In the genomic region with DNA sequence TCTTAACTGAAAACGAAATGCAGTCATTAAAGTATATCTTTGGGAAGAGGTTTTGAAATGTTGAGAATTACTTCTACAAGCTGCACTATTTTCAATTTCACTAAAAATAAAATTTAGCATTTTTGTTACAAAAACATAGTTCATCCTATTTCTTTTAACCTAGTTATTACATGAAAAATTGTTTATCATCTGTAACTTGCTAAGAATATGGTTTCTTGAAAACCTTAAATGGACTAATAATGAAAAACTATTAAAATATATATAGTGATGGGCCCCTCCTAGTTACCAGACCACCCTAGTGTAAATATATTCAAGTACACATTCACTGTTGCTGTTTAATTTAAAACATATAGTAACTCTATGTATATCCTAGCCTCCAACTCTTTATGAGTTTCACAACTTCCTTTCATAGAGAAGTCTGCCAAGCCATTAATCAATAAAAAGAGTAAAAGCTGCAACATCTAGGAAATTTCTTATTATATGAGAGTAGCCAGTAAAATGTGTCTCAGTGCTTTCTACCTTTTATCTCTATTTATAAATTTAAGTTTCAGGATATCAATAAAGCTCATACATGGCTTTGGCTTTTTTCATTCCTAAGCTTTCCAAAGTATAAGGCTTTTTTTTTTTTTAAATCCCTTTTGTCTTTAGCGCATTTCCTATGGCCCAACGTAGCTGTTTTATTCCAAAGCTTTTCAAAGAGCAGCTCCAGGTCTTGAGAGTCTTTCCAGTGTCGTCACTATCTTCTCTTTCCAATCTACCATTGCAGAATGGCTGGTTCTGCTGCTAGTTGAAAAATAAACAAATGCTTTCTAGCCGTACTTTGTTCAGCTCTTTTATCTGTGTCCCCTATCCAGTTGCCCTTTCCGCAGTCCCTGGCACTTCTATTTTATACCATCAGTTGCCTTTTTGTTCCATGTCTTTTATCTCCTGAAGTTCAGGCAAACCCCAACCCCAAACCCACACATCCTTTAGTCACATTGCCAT, we compare ENCODE assay signal across 8 cellular contexts. TPM values are rescaled to one million over a fixed set of nuclear protein-coding genes. Genes with fewer than 3 reads are reported as not detected.
DNase-seq lines count a peak whose midpoint lies in the region; ATAC-seq and TF ChIP-seq lines count a peak whose summit lies in the region.

No MANE protein-coding gene starts in this region.

- peak overlapping the region; percentile 79 for H3K4me2 ChIP-seq in BLaER1

- no peak for TF ChIP-seq CTCF in stomach (IDR thresholded peaks at IDR 0.05)

- H3K9ac ChIP-seq in BLaER1, result peak overlapping the region; percentile 100

- H3K27ac Mint-ChIP-seq in activated T-helper 1 cell treated with anti-CD3 and anti-CD28 coated beads, Interleukin-12 subunit alpha, Interleukin-12 subunit beta, Interleukin-2, Interleukin-4 antibody, amounts not matched to agents 30 ng/mL and 10 ng/mL and 1 ng/mL, durations not matched to agents 14 hours and 24 hours and 36 hours, result peak overlapping the region; percentile 99

- no peaks in the 10 kb centered on the region for H3K9me3 Mint-ChIP-seq in activated T-helper 1 cell treated with anti-CD3 and anti-CD28 coated beads, Interleukin-12 subunit alpha, Interleukin-12 subunit beta, Interleukin-2, Interleukin-4 antibody, amounts not matched to agents 30 ng/mL and 10 ng/mL and 1 ng/mL, durations not matched to agents 14 hours and 24 hours and 36 hours

- H4K20me1 ChIP-seq in BLaER1, result peaks cover 11% of the 10 kb centered on the region; the same call in 1 of the 2 replicates

- POLR2A ChIA-PET in HEK293T (lab: Yijun Ruan, JAX), result interaction anchor here (0.7 to 2.8 kb wide), 12 partner anchors 9 to 142 kb away, joined by 3 to 20 read pairs (median 6); no protein-coding TSS in a partner anchor

- peak overlapping the region; percentile 100 for H3K4me3 Mint-ChIP-seq in activated T-helper 1 cell treated with anti-CD3 and anti-CD28 coated beads, Interleukin-12 subunit alpha, Interleukin-12 subunit beta, Interleukin-2, Interleukin-4 antibody, amounts not matched to agents 30 ng/mL and 10 ng/mL and 1 ng/mL, durations not matched to agents 14 hours and 24 hours and 36 hours

- H3K27me3 Mint-ChIP-seq in activated T-helper 1 cell treated with anti-CD3 and anti-CD28 coated beads, Interleukin-12 subunit alpha, Interleukin-12 subunit beta, Interleukin-2, Interleukin-4 antibody, amounts not matched to agents 30 ng/mL and 10 ng/mL and 1 ng/mL, durations not matched to agents 14 hours and 24 hours and 36 hours (ENCODE audit: insufficient read depth), result no peaks in the 10 kb centered on the region

- CTCF ChIA-PET in HEK293T (lab: Yijun Ruan, JAX), result interaction anchor here (0.6 to 2.4 kb wide), 8 partner anchors 83 to 480 kb away, joined by 3 to 13 read pairs (median 5); no protein-coding TSS in a partner anchor

- H3K27ac ChIP-seq in BLaER1 (peak overlapping the region; percentile 100), stomach (peak overlapping the region; percentile 85 to 100 (median 100))

- H3K4me1 ChIP-seq in BLaER1, result peaks cover 36% of the 10 kb centered on the region
- H3K4me1 ChIP-seq in stomach, result peaks cover 43 to 62% (median 51%) of the 10 kb centered on the region in 4 donors

- H3K4me3 ChIP-seq in BLaER1 (peak overlapping the region; percentile 95), stomach (peak overlapping the region; percentile 69 to 87 (median 72))

- ATAC-seq in GM19463 (IDR thresholded peaks at IDR 0.05; ENCODE audit: unreplicated experiment) (no peak), GM19467 (IDR thresholded peaks at IDR 0.05; ENCODE audit: unreplicated experiment) (no peak)

- TF ChIP-seq EP300 in stomach (IDR thresholded peaks at IDR 0.05), result no peak

- peak in 1 of 4 donors; percentile 46 for TF ChIP-seq POLR2A in stomach (IDR thresholded peaks at IDR 0.05)

- H3K4me1 Mint-ChIP-seq in activated T-helper 1 cell treated with anti-CD3 and anti-CD28 coated beads, Interleukin-12 subunit alpha, Interleukin-12 subunit beta, Interleukin-2, Interleukin-4 antibody, amounts not matched to agents 30 ng/mL and 10 ng/mL and 1 ng/mL, durations not matched to agents 14 hours and 24 hours and 36 hours (ENCODE audit: low read depth), result peaks cover 64% of the 10 kb centered on the region

- DNase-seq in HEK293T (ENCODE audit: extremely low spot score) (no peak), inferior parietal cortex (ENCODE audit: extremely low spot score) (peak; percentile 45), stomach (no peak), 8988T (no peak)
- no peak for DNase-seq in activated T-helper 1 cell treated with anti-CD3 and anti-CD28 coated beads, Interleukin-12 subunit alpha, Interleukin-12 subunit beta, Interleukin-2, Interleukin-4 antibody, amounts not matched to agents 30 ng/mL and 10 ng/mL and 1 ng/mL, durations not matched to agents 14 hours and 24 hours and 36 hours (ENCODE audit: low spot score)

- H3K36me3 Mint-ChIP-seq in activated T-helper 1 cell treated with anti-CD3 and anti-CD28 coated beads, Interleukin-12 subunit alpha, Interleukin-12 subunit beta, Interleukin-2, Interleukin-4 antibody, amounts not matched to agents 30 ng/mL and 10 ng/mL and 1 ng/mL, durations not matched to agents 14 hours and 24 hours and 36 hours (ENCODE audit: low read depth), result peaks cover 60% of the 10 kb centered on the region

- peaks cover 57% of the 10 kb centered on the region for H3K36me3 ChIP-seq in BLaER1
- H3K36me3 ChIP-seq in stomach, result peaks cover 10 to 26% (median 20%) of the 10 kb centered on the region in 4 donors

- intact Hi-C loops in activated T-helper 1 cell treated with anti-CD3 and anti-CD28 coated beads, Interleukin-12 subunit alpha, Interleukin-12 subunit beta, Interleukin-2, Interleukin-4 antibody, amounts not matched to agents 30 ng/mL and 10 ng/mL and 1 ng/mL, durations not matched to agents 14 hours and 24 hours and 36 hours (cut with micrococcal nuclease), result loop anchor here (10.0 kb wide), 1 partner anchor 199 kb away; no protein-coding TSS in a partner anchor
- intact Hi-C loops in stomach (cut with DNase I; ENCODE audit: low total_unique reads), result no loop called here

- no peaks in the 10 kb centered on the region for H3K27me3 ChIP-seq in BLaER1
- H3K27me3 ChIP-seq in stomach, result no peaks in the 10 kb centered on the region

- H3K9me3 ChIP-seq in BLaER1 (no peaks in the 10 kb centered on the region), stomach (no peaks in the 10 kb centered on the region)

- WGBS in stomach, 5 donors, result 2 to 3% (median 2%) methylated on average over 6 of the region's 6 CpGs

TF ChIP-seq in HEK293T, 16 proteins besides CTCF, POLR2A, EP300 and RAD21:
- TF ChIP-seq L3MBTL2 (conservative IDR thresholded peaks at IDR 0.05), result no peak
- no peak for TF ChIP-seq FOXM1 (IDR thresholded peaks at IDR 0.05; ENCODE audit: borderline replicate concordance)
- TF ChIP-seq ARNT (IDR thresholded peaks at IDR 0.05), result no peak
- TF ChIP-seq, protein P1, sequence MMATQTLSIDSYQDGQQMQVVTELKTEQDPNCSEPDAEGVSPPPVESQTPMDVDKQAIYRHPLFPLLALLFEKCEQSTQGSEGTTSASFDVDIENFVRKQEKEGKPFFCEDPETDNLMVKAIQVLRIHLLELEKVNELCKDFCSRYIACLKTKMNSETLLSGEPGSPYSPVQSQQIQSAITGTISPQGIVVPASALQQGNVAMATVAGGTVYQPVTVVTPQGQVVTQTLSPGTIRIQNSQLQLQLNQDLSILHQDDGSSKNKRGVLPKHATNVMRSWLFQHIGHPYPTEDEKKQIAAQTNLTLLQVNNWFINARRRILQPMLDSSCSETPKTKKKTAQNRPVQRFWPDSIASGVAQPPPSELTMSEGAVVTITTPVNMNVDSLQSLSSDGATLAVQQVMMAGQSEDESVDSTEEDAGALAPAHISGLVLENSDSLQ (IDR thresholded peaks at IDR 0.05), result 0 out of 2 replicates have a peak, but pooled peaks have one; percentile 32
- TF ChIP-seq ZNF384 (IDR thresholded peaks at IDR 0.05), result peak; percentile 66
- TF ChIP-seq BHLHE40 (IDR thresholded peaks at IDR 0.05; ENCODE audit: borderline replicate concordance), result no peak

RNA-seq across cellular contexts. Expression of gene IRF2BP2, which starts 6.5 kb away (rescaled TPM):
- 243 TPM in 2 replicates for total RNA-seq in activated T-helper 1 cell treated with anti-CD3 and anti-CD28 coated beads, Interleukin-12 subunit alpha, Interleukin-12 subunit beta, Interleukin-2, Interleukin-4 antibody, amounts not matched to agents 30 ng/mL and 10 ng/mL and 1 ng/mL, durations not matched to agents 14 hours and 24 hours and 36 hours
- 100 to 1,000 TPM in 2 of 5 donors, 10 to 100 TPM in 3; 58.3 to 218 (median 81.1) TPM for total RNA-seq in stomach
- 10 to 100 TPM; 39.6 to 57.0 (median 51.5) TPM for polyA plus RNA-seq in stomach
